In genomic region chr6:134060491-134061106, GRCh38 we compare ENCODE assay signal across 10 cellular contexts. TPM values are rescaled to one million over a fixed set of nuclear protein-coding genes. Genes with fewer than 3 reads are reported as not detected.
DNase-seq lines count a peak whose midpoint lies in the region; ATAC-seq lines count a peak whose summit lies in the region.
"Had no signal": no experiment of that assay in that cellular context is flagged by ENCODE, and none has a peak within 500 bp of the region (broad histone marks: within the 10 kb centered on the region; RNA-seq: fewer than 3 reads in every experiment).

No MANE protein-coding gene starts in this region.

- no CpG with 5 or more reads among the region's 5 CpGs for WGBS in mesendoderm (ENCODE audit: extremely low coverage, insufficient coverage, low lambda C conversion rate)

- H3K4ac ChIP-seq in mesendoderm (ENCODE audit: low read depth, low read length) = peak overlapping the region; percentile 68

- no peak overlapping the region for H2BK5ac ChIP-seq in mesendoderm (ENCODE audit: low read length)

- ATAC-seq in HG02763 (IDR thresholded peaks at IDR 0.05; ENCODE audit: unreplicated experiment) = no peak
- ATAC-seq in stimulated activated naive B cell treated with anti-CD40 and anti-IgM and Interleukin-4, amounts not matched to agents 10 μg/mL and 1 μg/mL and 100 μg/mL, for 72 hours (replicated peaks) = no peak
- no peak for ATAC-seq in GM21717 (IDR thresholded peaks at IDR 0.05; ENCODE audit: unreplicated experiment)
- ATAC-seq: left lobe of liver had no signal

- H3K27me3 Mint-ChIP-seq in stimulated activated naive B cell treated with anti-CD40 and anti-IgM and Interleukin-4, amounts not matched to agents 10 μg/mL and 1 μg/mL and 100 μg/mL, for 72 hours = peaks cover 0 to 6% of the 10 kb centered on the region in 2 donors

- peak overlapping the region; percentile 60 for H3K27ac ChIP-seq in mesendoderm (ENCODE audit: low read depth, low read length)

- no peak overlapping the region for H3K4me2 ChIP-seq in mesendoderm (ENCODE audit: low read length)

- H3K9me3 Mint-ChIP-seq in stimulated activated naive B cell treated with anti-CD40 and anti-IgM and Interleukin-4, amounts not matched to agents 10 μg/mL and 1 μg/mL and 100 μg/mL, for 72 hours = no peaks in the 10 kb centered on the region

- no peak overlapping the region for H4K8ac ChIP-seq in mesendoderm (ENCODE audit: low read depth, low read length)

- H3K79me1 ChIP-seq in mesendoderm (ENCODE audit: low read length) = no peaks in the 10 kb centered on the region

- no peaks in the 10 kb centered on the region for H3K36me3 Mint-ChIP-seq in stimulated activated naive B cell treated with anti-CD40 and anti-IgM and Interleukin-4, amounts not matched to agents 10 μg/mL and 1 μg/mL and 100 μg/mL, for 72 hours

- H3K4me1 ChIP-seq in mesendoderm (ENCODE audit: control insufficient read depth, low read depth, low read length) = peaks cover 2% of the 10 kb centered on the region

- no peak overlapping the region for H3K9ac ChIP-seq in mesendoderm (ENCODE audit: low read length)

- H3K27me3 ChIP-seq in mesendoderm (ENCODE audit: insufficient read depth, low read length, poor library complexity) = no peaks in the 10 kb centered on the region

- H3K36me3 ChIP-seq in mesendoderm (ENCODE audit: control insufficient read depth, insufficient read depth, low read length) = no peaks in the 10 kb centered on the region

- H4K5ac ChIP-seq in mesendoderm (ENCODE audit: low read length) = no peak overlapping the region

- H3K23ac ChIP-seq in mesendoderm (ENCODE audit: low read length) = no peak overlapping the region

- no peak overlapping the region for H2AK5ac ChIP-seq in mesendoderm (ENCODE audit: low read length)

- peaks cover 0 to 5% of the 10 kb centered on the region in 2 donors for H3K4me1 Mint-ChIP-seq in stimulated activated naive B cell treated with anti-CD40 and anti-IgM and Interleukin-4, amounts not matched to agents 10 μg/mL and 1 μg/mL and 100 μg/mL, for 72 hours

- no peak overlapping the region for H3K18ac ChIP-seq in mesendoderm (ENCODE audit: low read length)

- H3K4me3 Mint-ChIP-seq in stimulated activated naive B cell treated with anti-CD40 and anti-IgM and Interleukin-4, amounts not matched to agents 10 μg/mL and 1 μg/mL and 100 μg/mL, for 72 hours = no peak overlapping the region

- H3K56ac ChIP-seq in mesendoderm (ENCODE audit: low read length) = no peak overlapping the region

- H3K27ac Mint-ChIP-seq in stimulated activated naive B cell treated with anti-CD40 and anti-IgM and Interleukin-4, amounts not matched to agents 10 μg/mL and 1 μg/mL and 100 μg/mL, for 72 hours = no peak overlapping the region

- no peaks in the 10 kb centered on the region for H3K79me2 ChIP-seq in mesendoderm (ENCODE audit: control insufficient read depth, insufficient read depth, low read length)

- DNase-seq in Daoy (ENCODE audit: low read depth) = peak; percentile 62
- DNase-seq in NCI-H226 = peak; percentile 92
- DNase-seq in dedifferentiated amniotic fluid mesenchymal stem cell (ENCODE audit: extremely low spot score) = peak; percentile 61
- peak; percentile 95 for DNase-seq in mesendoderm
- no peak for DNase-seq in stimulated activated naive B cell treated with anti-CD40 and anti-IgM and Interleukin-4, amounts not matched to agents 10 μg/mL and 1 μg/mL and 100 μg/mL, for 72 hours
- no peak for DNase-seq in activated T-cell treated with anti-CD3 and anti-CD28 coated beads, Interleukin-2, amount 50 U/mL, for 1 hour
- DNase-seq: NCI-H1417 had no signal

- H2BK120ac ChIP-seq in mesendoderm (ENCODE audit: low read depth, low read length) = no peak overlapping the region

- no peak overlapping the region for H3K4me3 ChIP-seq in mesendoderm (ENCODE audit: low read length)

- no peak overlapping the region for H2BK15ac ChIP-seq in mesendoderm (replicated peaks; ENCODE audit: low read depth)

RNA-seq across cellular contexts. Expression of gene SLC2A12, which starts 8.2 kb away (rescaled TPM):
- total RNA-seq in Daoy (2014; rRNA removed; shearing (Covaris generic)) = 0.36 and 0.69 TPM in 2 replicates
- 1.0 TPM for polyA plus RNA-seq in mesendoderm (2013, experiment 1 of 2)
- 1.0 TPM for polyA plus RNA-seq in mesendoderm (2013, experiment 2 of 2)

Comparison
In these comparisons a context has a peak if more than half of its experiments do, and no peak if none do; other contexts are left out.
1. DNase-seq: peak in Daoy (single experiment), NCI-H226 (single experiment), dedifferentiated amniotic fluid mesenchymal stem cell (single experiment) and mesendoderm (single experiment); none in stimulated activated naive B cell treated with anti-CD40 and anti-IgM and Interleukin-4, amounts not matched to agents 10 μg/mL and 1 μg/mL and 100 μg/mL, for 72 hours (single experiment) and activated T-cell treated with anti-CD3 and anti-CD28 coated beads, Interleukin-2, amount 50 U/mL, for 1 hour (single experiment).